In genomic region chr22:36330127-36330526, GRCh38 we compare ENCODE assay signal across 7 cellular contexts. TPM values are rescaled to one million over a fixed set of nuclear protein-coding genes. Genes with fewer than 3 reads are reported as not detected.
A peak's percentile ranks its signal among the peaks of the same experiment; 100 is the strongest.
DNase-seq lines count a peak whose midpoint lies in the region; ATAC-seq and TF ChIP-seq lines count a peak whose summit lies in the region.

No MANE protein-coding gene starts in this region.

- H3K4me3 ChIP-seq in adipocyte (ENCODE audit: low read length) (no peak overlapping the region), liver (ENCODE audit: low read depth in 1 of 3, low read length in 3 of 3) (no peak overlapping the region)

- WGBS in liver: 90% methylated on average over 9 of the region's 9 CpGs

- H3K9me3 Mint-ChIP-seq in IgD-negative memory B cell: no peaks in the 10 kb centered on the region

- TF ChIP-seq CTCF in liver (IDR thresholded peaks at IDR 0.05; ENCODE audit: low read depth, low read length, missing input control): no peak

- H3K4me3 Mint-ChIP-seq in IgD-negative memory B cell: peak overlapping the region; percentile 63 to 97 (median 84)

- H3K27me3 Mint-ChIP-seq in IgD-negative memory B cell: no peaks in the 10 kb centered on the region

- peak overlapping the region; percentile 96 to 98 (median 98) for H3K27ac Mint-ChIP-seq in IgD-negative memory B cell

- no peak for ATAC-seq in HG02571 (IDR thresholded peaks at IDR 0.05; ENCODE audit: unreplicated experiment)

- H3K36me3 Mint-ChIP-seq in IgD-negative memory B cell: peaks cover 3% of the 10 kb centered on the region

- peak overlapping the region; percentile 75 to 90 for H3K27ac ChIP-seq in liver (ENCODE audit: low read depth in 1 of 2, low read length in 2 of 2)
- H3K27ac ChIP-seq in substantia nigra (ENCODE audit: low read depth, low read length, poor library complexity, severe bottlenecking): peak overlapping the region; percentile 79

- TF ChIP-seq RAD21 in liver (IDR thresholded peaks at IDR 0.05): no peak

- peaks cover 61 to 75% (median 72%) of the 10 kb centered on the region in 3 donors for H3K4me1 Mint-ChIP-seq in IgD-negative memory B cell

- H3K9me3 ChIP-seq in adipocyte (ENCODE audit: control insufficient read depth, low read length): no peaks in the 10 kb centered on the region
- H3K9me3 ChIP-seq in liver (ENCODE audit: control insufficient read depth in 4 of 4, low read length in 3 of 4): no peaks in the 10 kb centered on the region

- DNase-seq in adipocyte (ENCODE audit: low read depth): no peak
- DNase-seq in substantia nigra (lab: John Stamatoyannopoulos, UW): no peak
- DNase-seq in activated gamma-delta T cell (lab: John Stamatoyannopoulos, UW): no peak
- DNase-seq in central memory CD4-positive, alpha-beta T cell: no peak

- H3K9ac ChIP-seq in adipocyte (ENCODE audit: low read length): peak overlapping the region; percentile 82
- H3K9ac ChIP-seq in liver (ENCODE audit: low read depth in 1 of 2, low read length in 2 of 2): peak overlapping the region in 1 of 2 donors; percentile 4

- H3K4me1 ChIP-seq in adipocyte (ENCODE audit: control insufficient read depth, insufficient read depth, low read length) (peaks cover 56% of the 10 kb centered on the region), liver (ENCODE audit: control insufficient read depth in 4 of 4, insufficient read depth in 4 of 4, low read length in 3 of 4) (peaks cover 19 to 66% (median 35%) of the 10 kb centered on the region in 4 donors)

- no peaks in the 10 kb centered on the region for H3K27me3 ChIP-seq in adipocyte (replicated peaks; ENCODE audit: control insufficient read depth, insufficient read depth, low read length)
- no peaks in the 10 kb centered on the region for H3K27me3 ChIP-seq in liver (ENCODE audit: control insufficient read depth in 4 of 4, insufficient read depth in 4 of 4, low read length in 3 of 4)

- H3K36me3 ChIP-seq in adipocyte (ENCODE audit: control insufficient read depth, insufficient read depth, low read length, severe bottlenecking) (peaks cover 60% of the 10 kb centered on the region), liver (ENCODE audit: control insufficient read depth in 4 of 4, insufficient read depth in 3 of 4, low read depth in 1 of 4, low read length in 3 of 4) (peaks cover 1 to 37% (median 33%) of the 10 kb centered on the region in 4 donors)

TF ChIP-seq in liver, 16 proteins besides CTCF, POLR2A, EP300 and RAD21:
- no peak for TF ChIP-seq NR2F2 (IDR thresholded peaks at IDR 0.05)
- no peak for TF ChIP-seq MAX (IDR thresholded peaks at IDR 0.05)
- TF ChIP-seq TAF1 (conservative IDR thresholded peaks at IDR 0.05): no peak
- TF ChIP-seq YY1 (IDR thresholded peaks at IDR 0.05): no peak
- no peak for TF ChIP-seq FOXA1 (IDR thresholded peaks at IDR 0.05)
- no peak for TF ChIP-seq RXRA (IDR thresholded peaks at IDR 0.05)
- TF ChIP-seq HNF4A (conservative IDR thresholded peaks at IDR 0.05): no peak
- no peak for TF ChIP-seq GABPA (IDR thresholded peaks at IDR 0.05 in 1 of 2, conservative IDR thresholded peaks at IDR 0.05 in 1 of 2)
- TF ChIP-seq FOXA2 (IDR thresholded peaks at IDR 0.05): no peak
- TF ChIP-seq EGR1 (IDR thresholded peaks at IDR 0.05; ENCODE audit: low read depth in 2 of 2): no peak
- TF ChIP-seq JUND (IDR thresholded peaks at IDR 0.05): no peak
- TF ChIP-seq, protein P1, sequence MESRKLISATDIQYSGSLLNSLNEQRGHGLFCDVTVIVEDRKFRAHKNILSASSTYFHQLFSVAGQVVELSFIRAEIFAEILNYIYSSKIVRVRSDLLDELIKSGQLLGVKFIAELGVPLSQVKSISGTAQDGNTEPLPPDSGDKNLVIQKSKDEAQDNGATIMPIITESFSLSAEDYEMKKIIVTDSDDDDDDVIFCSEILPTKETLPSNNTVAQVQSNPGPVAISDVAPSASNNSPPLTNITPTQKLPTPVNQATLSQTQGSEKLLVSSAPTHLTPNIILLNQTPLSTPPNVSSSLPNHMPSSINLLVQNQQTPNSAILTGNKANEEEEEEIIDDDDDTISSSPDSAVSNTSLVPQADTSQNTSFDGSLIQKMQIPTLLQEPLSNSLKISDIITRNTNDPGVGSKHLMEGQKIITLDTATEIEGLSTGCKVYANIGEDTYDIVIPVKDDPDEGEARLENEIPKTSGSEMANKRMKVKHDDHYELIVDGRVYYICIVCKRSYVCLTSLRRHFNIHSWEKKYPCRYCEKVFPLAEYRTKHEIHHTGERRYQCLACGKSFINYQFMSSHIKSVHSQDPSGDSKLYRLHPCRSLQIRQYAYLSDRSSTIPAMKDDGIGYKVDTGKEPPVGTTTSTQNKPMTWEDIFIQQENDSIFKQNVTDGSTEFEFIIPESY (IDR thresholded peaks at IDR 0.05): no peak
- TF ChIP-seq SP1 (IDR thresholded peaks at IDR 0.05): no peak
- TF ChIP-seq HNF4G (IDR thresholded peaks at IDR 0.05): no peak
- TF ChIP-seq ATF3 (IDR thresholded peaks at IDR 0.05): no peak
- no peak for TF ChIP-seq REST (IDR thresholded peaks at IDR 0.05)

RNA-seq across cellular contexts. Expression of gene MYH9, which starts 57.6 kb away (rescaled TPM):
- 231 TPM for polyA plus RNA-seq in IgD-negative memory B cell
- 100 to 1,000 TPM; 123 to 150 TPM for total RNA-seq in liver
- 10 to 100 TPM; 32.3 to 74.1 TPM for polyA plus RNA-seq in liver
